Comparison of ENCODE assay signal across 1 cellular context in the genomic region with DNA sequence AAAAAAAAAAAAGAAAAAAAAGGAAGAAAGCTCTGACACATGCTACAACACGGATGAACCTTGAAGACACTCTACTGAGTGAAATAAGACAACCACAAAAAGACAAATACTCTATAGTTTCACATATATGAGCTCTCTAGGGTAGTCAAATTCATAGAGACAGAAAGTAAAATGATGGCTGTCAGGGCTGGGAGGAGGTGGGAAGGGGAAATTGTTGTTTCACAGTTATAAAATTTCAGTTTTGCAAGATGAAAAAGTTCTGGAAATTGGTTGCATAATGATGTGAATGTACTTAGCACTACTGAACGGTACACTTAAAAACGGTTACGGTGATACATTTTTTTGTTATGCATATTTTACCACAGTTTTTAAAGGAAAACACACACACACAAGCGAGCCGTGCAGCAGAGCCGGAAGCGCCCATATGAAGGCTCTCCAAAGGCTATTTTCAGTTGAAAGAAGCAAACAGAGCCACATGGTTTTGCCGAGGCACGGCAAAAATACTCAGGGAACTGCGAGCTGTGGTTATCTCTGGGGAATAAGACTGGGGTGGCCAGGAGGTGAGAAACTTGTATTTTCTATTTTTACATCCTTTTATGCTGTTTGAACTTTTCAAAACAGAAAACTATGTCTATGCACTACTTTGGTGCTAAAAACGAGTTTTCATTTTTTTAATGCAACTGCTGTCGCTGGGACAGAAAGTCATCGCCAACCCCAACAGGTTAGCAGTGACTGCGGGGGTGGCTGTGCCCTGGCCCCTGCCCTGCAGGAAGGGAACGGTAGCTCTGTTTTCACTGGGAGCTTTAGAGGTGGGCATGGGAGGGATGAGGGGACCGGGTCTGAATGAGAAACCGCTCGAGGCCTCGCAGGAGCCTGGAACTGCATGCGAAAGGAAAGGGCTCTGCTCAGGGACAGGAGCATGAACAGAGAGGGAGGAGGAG.
TF ChIP-seq lines count a peak whose summit lies in the region.

No MANE protein-coding gene starts in this region.

TF ChIP-seq in HepG2, 621 proteins besides CTCF, POLR2A, EP300 and RAD21 (continued from another document):
- TF ChIP-seq, protein P1, sequence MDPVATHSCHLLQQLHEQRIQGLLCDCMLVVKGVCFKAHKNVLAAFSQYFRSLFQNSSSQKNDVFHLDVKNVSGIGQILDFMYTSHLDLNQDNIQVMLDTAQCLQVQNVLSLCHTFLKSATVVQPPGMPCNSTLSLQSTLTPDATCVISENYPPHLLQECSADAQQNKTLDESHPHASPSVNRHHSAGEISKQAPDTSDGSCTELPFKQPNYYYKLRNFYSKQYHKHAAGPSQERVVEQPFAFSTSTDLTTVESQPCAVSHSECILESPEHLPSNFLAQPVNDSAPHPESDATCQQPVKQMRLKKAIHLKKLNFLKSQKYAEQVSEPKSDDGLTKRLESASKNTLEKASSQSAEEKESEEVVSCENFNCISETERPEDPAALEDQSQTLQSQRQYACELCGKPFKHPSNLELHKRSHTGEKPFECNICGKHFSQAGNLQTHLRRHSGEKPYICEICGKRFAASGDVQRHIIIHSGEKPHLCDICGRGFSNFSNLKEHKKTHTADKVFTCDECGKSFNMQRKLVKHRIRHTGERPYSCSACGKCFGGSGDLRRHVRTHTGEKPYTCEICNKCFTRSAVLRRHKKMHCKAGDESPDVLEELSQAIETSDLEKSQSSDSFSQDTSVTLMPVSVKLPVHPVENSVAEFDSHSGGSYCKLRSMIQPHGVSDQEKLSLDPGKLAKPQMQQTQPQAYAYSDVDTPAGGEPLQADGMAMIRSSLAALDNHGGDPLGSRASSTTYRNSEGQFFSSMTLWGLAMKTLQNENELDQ (CRISPR knock-in tag; IDR thresholded peaks at IDR 0.05; ENCODE audit: borderline replicate concordance): no peak
- no peak for TF ChIP-seq ZNF547 (CRISPR knock-in tag; IDR thresholded peaks at IDR 0.05)
